In genomic region chr9:994005-994404, GRCh38 we compare ENCODE assay signal across 15 cellular contexts. TPM values are rescaled to one million over a fixed set of nuclear protein-coding genes. Genes with fewer than 3 reads are reported as not detected.
A peak's percentile ranks its signal among the peaks of the same experiment; 100 is the strongest.
DNase-seq lines count a peak whose midpoint lies in the region; ATAC-seq, FAIRE-seq and TF ChIP-seq lines count a peak whose summit lies in the region.
"Had no signal": no experiment of that assay in that cellular context is flagged by ENCODE, and none has a peak within 500 bp of the region (broad histone marks: within the 10 kb centered on the region; RNA-seq: fewer than 3 reads in every experiment).

No MANE protein-coding gene starts in this region.

- intact Hi-C loops in uterus (cut with DNase I; ENCODE audit: low total_unique reads) (no loop called here), kidney (cut with DNase I) (no loop called here)

- no peak overlapping the region for H3K9ac ChIP-seq in kidney (ENCODE audit: low read length in 2 of 2)

- no peaks in the 10 kb centered on the region for H3K9me3 ChIP-seq in uterus
- H3K9me3 ChIP-seq in kidney (ENCODE audit: control insufficient read depth in 1 of 2, low read length in 2 of 2): no peaks in the 10 kb centered on the region
- H3K9me3 ChIP-seq: ovary had no signal

- H3K27me3 ChIP-seq in uterus: peaks cover 0 to 7% of the 10 kb centered on the region in 2 donors
- H3K27me3 ChIP-seq: BE2C, ovary had no signal

- TF ChIP-seq POLR2A in GM12891 (IDR thresholded peaks at IDR 0.05; ENCODE audit: low read depth, low read length) (no peak), uterus (IDR thresholded peaks at IDR 0.05) (no peak)

- FAIRE-seq in GM12891 (lab: Jason Lieb, UNC) (no peak), kidney (lab: Jason Lieb, UNC) (no peak)

- H3K4me1 ChIP-seq in uterus (no peaks in the 10 kb centered on the region), kidney (ENCODE audit: control insufficient read depth in 1 of 2, insufficient read depth in 1 of 2, low read depth in 1 of 2, low read length in 2 of 2) (no peaks in the 10 kb centered on the region)
- H3K4me1 ChIP-seq: BE2C had no signal

- H3K4me3 ChIP-seq in uterus: no peak overlapping the region
- H3K4me3 ChIP-seq in kidney (ENCODE audit: low read length in 2 of 2): no peak overlapping the region
- H3K4me3 ChIP-seq: esophagus squamous epithelium, ovary had no signal

- H3K36me3 ChIP-seq in uterus (no peaks in the 10 kb centered on the region), kidney (ENCODE audit: control insufficient read depth in 1 of 2, insufficient read depth in 2 of 2, low read length in 2 of 2) (no peaks in the 10 kb centered on the region)
- H3K36me3 ChIP-seq: BE2C, esophagus squamous epithelium, ovary had no signal

- TF ChIP-seq CTCF in uterus (IDR thresholded peaks at IDR 0.05) (no peak), kidney (IDR thresholded peaks at IDR 0.05; ENCODE audit: borderline replicate concordance, extremely low read depth, insufficient read depth) (no peak)

- H3K27ac ChIP-seq in uterus: no peak overlapping the region
- no peak overlapping the region for H3K27ac ChIP-seq in kidney (ENCODE audit: low read depth in 2 of 2, low read length in 2 of 2)
- H3K27ac ChIP-seq: esophagus squamous epithelium, ovary had no signal

- ATAC-seq in GM19452 (IDR thresholded peaks at IDR 0.05; ENCODE audit: unreplicated experiment): peak; percentile 70
- peak; percentile 62 for ATAC-seq in HG03280 (IDR thresholded peaks at IDR 0.05; ENCODE audit: unreplicated experiment)

- DNase-seq in GM12891 (ENCODE audit: insufficient read length, low spot score) (no peak), RPMI8226 (peak; percentile 59), uterus (no peak), kidney (no peak), COLO668 (lab: John Stamatoyannopoulos, UW; ENCODE audit: unreplicated experiment) (no peak)
- no peak for DNase-seq in effector CD4-positive, alpha-beta T cell
- DNase-seq: activated CD4-positive, alpha-beta T cell treated with anti-CD3 and anti-CD28 coated beads, Interleukin-2, amount 50 U/mL, for 1 hour; activated gamma-delta T cell treated with Interleukin-2 at 50 U/mL for 16 hours; BE2C; esophagus squamous epithelium; NCI-H1694 treated with DMSO at 0.1 percent for 48 hours; ovary had no signal

TF ChIP-seq in GM12891, 5 proteins besides CTCF, POLR2A, EP300 and RAD21:
- 0 out of 2 replicates have a peak, but pooled peaks have one; percentile 1 for TF ChIP-seq SPI1 (IDR thresholded peaks at IDR 0.05; ENCODE audit: low read depth, low read length)
- no peak for TF ChIP-seq PAX5 (IDR thresholded peaks at IDR 0.05; ENCODE audit: insufficient read depth, low read length, severe bottlenecking)

RNA-seq across cellular contexts. Expression of gene DMRT3, which starts 17.6 kb away (rescaled TPM):
- polyA plus RNA-seq in GM12891 (2012; ENCODE audit: low read depth, missing spikeins): 0.18 TPM
- total RNA-seq in uterus: 1 to 10 TPM in 1 of 4 donors, under 1 TPM in 2, not detected in 1; under 0.01 to 9.1 (median 0.18) TPM
- total RNA-seq in kidney: not detected
- not detected for polyA plus RNA-seq in kidney (ENCODE audit: insufficient read depth, low read depth, low replicate concordance)
- total RNA-seq: cerebellum, ovary had no signal

RNA-seq across cellular contexts. Expression of gene DMRT2, which starts 56.2 kb away (rescaled TPM):
- polyA plus RNA-seq in GM12891 (2012; ENCODE audit: low read depth, missing spikeins): not detected
- total RNA-seq in uterus: 1 to 10 TPM in 1 of 4 donors, not detected in 3; 3.1 TPM
- total RNA-seq in kidney: 9.3 TPM
- polyA plus RNA-seq in kidney (ENCODE audit: insufficient read depth, low read depth, low replicate concordance): 38.3 TPM
